Comparison of ENCODE assay signal across 29 cellular contexts in the genomic region with DNA sequence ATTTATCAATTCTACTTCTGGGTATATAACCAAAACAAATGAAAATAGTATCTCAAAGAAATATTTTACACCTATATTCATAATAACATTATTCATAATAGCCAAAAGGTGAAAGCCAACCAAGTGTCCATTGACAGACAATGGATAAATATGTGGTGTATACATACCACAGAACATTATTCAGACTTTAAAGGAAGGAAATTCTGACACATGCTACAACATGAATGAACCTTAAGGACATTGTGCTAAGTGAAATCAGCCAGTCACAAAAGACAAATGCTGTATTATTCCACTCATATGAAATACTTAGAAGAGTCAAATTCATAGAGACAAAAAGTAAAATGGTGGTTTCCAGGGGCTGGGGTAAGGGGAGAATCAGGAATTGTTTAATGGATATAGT.
"Had no signal": no experiment of that assay in that cellular context is flagged by ENCODE, and none has a peak within 500 bp of the region (broad histone marks: within the 10 kb centered on the region; RNA-seq: fewer than 3 reads in every experiment).

No MANE protein-coding gene starts in this region.

- H3K27me3 ChIP-seq: left lung, pancreas, stomach, testis, thyroid gland, transverse colon, upper lobe of left lung, vagina had no signal

- H3K27ac Mint-ChIP-seq: memory B cell; naive thymus-derived CD8-positive, alpha-beta T cell; nephron; stimulated activated naive B cell treated with anti-CD40 and anti-IgM and Interleukin-4, amounts not matched to agents 10 μg/mL and 1 μg/mL and 100 μg/mL, for 72 hours had no signal

- H3K4me3 ChIP-seq: left lung, lung, pancreas, prostate gland, skin epidermis, stomach, testis, thyroid gland, transverse colon, upper lobe of left lung, vagina had no signal

- ATAC-seq: left colon; left lung; naive thymus-derived CD8-positive, alpha-beta T cell; pancreas; right cardiac atrium; sciatic nerve; stimulated activated naive B cell treated with anti-CD40 and anti-IgM and Interleukin-4, amounts not matched to agents 10 μg/mL and 1 μg/mL and 100 μg/mL, for 72 hours; stimulated activated naive CD8-positive, alpha-beta T cell treated with anti-CD3 and anti-CD28 coated beads, Interleukin-15, Interleukin-2, amounts not matched to agents 100 U/mL and 50 U/mL, for 24 hours had no signal

- H3K36me3 Mint-ChIP-seq: memory B cell; stimulated activated naive B cell treated with anti-CD40 and anti-IgM and Interleukin-4, amounts not matched to agents 10 μg/mL and 1 μg/mL and 100 μg/mL, for 72 hours had no signal

- H3K27ac ChIP-seq: left lung, pancreas, prostate gland, skin epidermis, stomach, testis, thyroid gland, transverse colon, upper lobe of left lung, vagina had no signal

- H3K4me1 ChIP-seq: left lung, pancreas, prostate gland, stomach, testis, thyroid gland, transverse colon, upper lobe of left lung, vagina had no signal

- H3K9me3 ChIP-seq: pancreas, prostate gland, stomach, testis, thyroid gland, transverse colon, upper lobe of left lung, vagina had no signal

- H3K36me3 ChIP-seq: left lung, pancreas, prostate gland, stomach, thyroid gland, transverse colon, upper lobe of left lung, vagina had no signal

- H3K4me1 Mint-ChIP-seq: memory B cell; naive thymus-derived CD8-positive, alpha-beta T cell; nephron; neural crest cell; stimulated activated naive B cell treated with anti-CD40 and anti-IgM and Interleukin-4, amounts not matched to agents 10 μg/mL and 1 μg/mL and 100 μg/mL, for 72 hours had no signal

- DNase-seq: hippocampal formation; kidney; left colon; left lung; naive thymus-derived CD8-positive, alpha-beta T cell; nucleus accumbens; pancreas; posterior cingulate gyrus; retina; right cardiac atrium; stimulated activated CD4-positive, alpha-beta T cell treated with anti-CD3 and anti-CD28 coated beads, Interleukin-12 subunit alpha, Interleukin-12 subunit beta, amount 100 ng/mL, for 4 hours; stimulated activated CD4-positive, alpha-beta T cell treated with anti-CD3 and anti-CD28 coated beads, Interleukin-15, amount 100 ng/mL, for 24 hours; stimulated activated CD4-positive, alpha-beta T cell treated with anti-CD3 and anti-CD28 coated beads, Interleukin-2, amount 100 ng/mL, for 24 hours; stimulated activated CD4-positive, alpha-beta T cell treated with anti-CD3 and anti-CD28 coated beads, Interleukin-4, amount 100 ng/mL, for 1 hour; stimulated activated naive B cell treated with anti-CD40 and anti-IgM and Interleukin-4, amounts not matched to agents 10 μg/mL and 1 μg/mL and 100 μg/mL, for 72 hours; stimulated activated naive CD8-positive, alpha-beta T cell treated with anti-CD3 and anti-CD28 coated beads, Interleukin-15, Interleukin-2, amounts not matched to agents 100 U/mL and 50 U/mL, for 24 hours; stomach; testis; thyroid gland; transverse colon; upper lobe of left lung had no signal

- FAIRE-seq: kidney, pancreas had no signal

- H3K27me3 Mint-ChIP-seq: memory B cell; naive thymus-derived CD8-positive, alpha-beta T cell; stimulated activated naive B cell treated with anti-CD40 and anti-IgM and Interleukin-4, amounts not matched to agents 10 μg/mL and 1 μg/mL and 100 μg/mL, for 72 hours had no signal

- H3K4me3 Mint-ChIP-seq: memory B cell; naive thymus-derived CD8-positive, alpha-beta T cell; nephron; neural crest cell; stimulated activated naive B cell treated with anti-CD40 and anti-IgM and Interleukin-4, amounts not matched to agents 10 μg/mL and 1 μg/mL and 100 μg/mL, for 72 hours had no signal
